ENCODE assay signal across 19 cellular contexts in the genomic region with DNA sequence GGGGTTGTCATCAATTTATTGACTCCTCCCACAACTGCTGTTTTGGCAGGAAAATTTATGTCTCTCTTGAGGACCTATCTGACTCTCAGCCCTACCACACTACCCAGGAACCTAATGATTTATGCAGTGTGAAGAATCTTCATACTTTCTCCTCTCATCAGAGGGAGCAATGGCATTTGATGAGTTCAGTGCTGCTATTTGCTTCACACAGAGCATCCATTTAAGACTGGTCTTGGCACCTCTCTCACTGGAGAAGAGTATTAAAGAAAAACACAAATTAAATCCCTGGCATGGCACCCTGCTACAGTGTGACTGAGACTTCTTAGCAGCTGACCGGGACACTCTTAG.
A peak's percentile ranks its signal among the peaks of the same experiment; 100 is the strongest.
DNase-seq lines count a peak whose midpoint lies in the region; ATAC-seq, FAIRE-seq and TF ChIP-seq lines count a peak whose summit lies in the region.
"Had no signal": no experiment of that assay in that cellular context is flagged by ENCODE, and none has a peak within 500 bp of the region (broad histone marks: within the 10 kb centered on the region; RNA-seq: fewer than 3 reads in every experiment).

No MANE protein-coding gene starts in this region.

- in situ Hi-C loops in K562 (cut with MboI) = no loop called here

- BruUV-seq in K562 (replicated peaks; lab: Mats Ljungman, UMichigan) = no TSS peak

- H3K79me2 ChIP-seq in K562 (ENCODE audit: control insufficient read depth, insufficient read depth, low read length) = no peaks in the 10 kb centered on the region

- intact Hi-C loops in K562 (cut with micrococcal nuclease) = no loop called here

- no peak overlapping the region for H3K4me3 ChIP-seq in K562
- H3K4me3 ChIP-seq: Peyer's patch had no signal

- CTCF ChIA-PET in K562 (lab: Yijun Ruan, JAX; ENCODE audit: low intra/inter-chr PET ratio) = no interaction called here

- no peak overlapping the region for H3K9ac ChIP-seq in K562 (ENCODE audit: insufficient read depth in 1 of 2, low read depth in 2 of 2, low read length in 2 of 2)

- no peak for ATAC-seq in K562
- ATAC-seq: HCT116 had no signal

- no peak overlapping the region for H3K27ac ChIP-seq in K562 (ENCODE audit: extremely low read depth, low read depth, low read length)
- H3K27ac ChIP-seq: Peyer's patch had no signal

- peaks cover 10 to 40% of the 10 kb centered on the region in 2 experiments for H3K27me3 ChIP-seq in K562 (ENCODE audit: control insufficient read depth in 2 of 2, insufficient read depth in 2 of 2, low read length in 2 of 2)
- H3K27me3 ChIP-seq: Peyer's patch had no signal

- TF ChIP-seq RAD21 in K562 (CRISPR knock-in tag; conservative IDR thresholded peaks at IDR 0.05 in 1 of 2, IDR thresholded peaks at IDR 0.05 in 1 of 2) = no peak

- 0% methylated on average over 1 of the region's 1 CpG for WGBS in K562 (ENCODE audit: insufficient coverage, low coverage, missing lambda C conversion rate)

- H3K9me3 ChIP-seq in K562 (replicated peaks; ENCODE audit: control insufficient read depth, insufficient read depth, low read depth, low read length) = no peaks in the 10 kb centered on the region
- H3K9me3 ChIP-seq: Peyer's patch had no signal

- TF ChIP-seq CTCF in K562 (IDR thresholded peaks at IDR 0.05 in 2 of 3, conservative IDR thresholded peaks at IDR 0.05 in 1 of 3; ENCODE audit: insufficient read depth in 2 of 3, low read depth in 1 of 3, low read length in 3 of 3) = no peak
- TF ChIP-seq CTCF in nephron progenitor cell (IDR thresholded peaks at IDR 0.05) = no peak

- no peak overlapping the region for H3K4me2 ChIP-seq in K562 (ENCODE audit: insufficient read depth, low read length)

- H3K36me3 ChIP-seq in K562 (ENCODE audit: control insufficient read depth, insufficient read depth, low read length) = no peaks in the 10 kb centered on the region
- H3K36me3 ChIP-seq: Peyer's patch had no signal

- no peak for TF ChIP-seq EP300 in K562 (IDR thresholded peaks at IDR 0.05; ENCODE audit: low read length)

- no peaks in the 10 kb centered on the region for H3K36me3 Mint-ChIP-seq in nephron progenitor cell (ENCODE audit: low read depth)

- POLR2A ChIA-PET in K562 (lab: Yijun Ruan, JAX) = no interaction called here

- no peak overlapping the region for H2AFZ ChIP-seq in K562 (ENCODE audit: low read depth, low read length)

- peak overlapping the region; percentile 77 for H3K27ac Mint-ChIP-seq in nephron progenitor cell

- DNase-seq in GM12892 (ENCODE audit: insufficient read length) (no peak), K562 (ENCODE audit: extremely low read depth in 1 of 4, low spot score in 3 of 4) (no peak), nephron progenitor cell (no peak), dermis blood vessel endothelial cell (no peak), NCI-H226 (no peak), NCI-H146 treated with DMSO at 0.1 percent for 48 hours (lab: John Stamatoyannopoulos, UW; ENCODE audit: unreplicated experiment) (no peak)
- DNase-seq in activated T-cell treated with anti-CD3 and anti-CD28 coated beads, Interleukin-2, amount 50 U/mL, for 1 hour = no peak
- DNase-seq: ACHN, DMS 273 treated with DMSO at 0.1 percent for 48 hours, DND-41, GOT3, NCI-H1105 treated with DMSO at 0.1 percent for 48 hours, NCI-H1694 treated with DMSO at 0.1 percent for 48 hours, NCI-H2107, NCI-H446 treated with DMSO at 0.1 percent for 48 hours, NCI-H69, Peyer's patch had no signal

- TF ChIP-seq POLR2A in GM12892 (IDR thresholded peaks at IDR 0.05; ENCODE audit: low read depth, low read length) (no peak), K562 (conservative IDR thresholded peaks at IDR 0.05) (no peak)

- no peaks in the 10 kb centered on the region for H3K4me1 ChIP-seq in K562 (replicated peaks in 1 of 2; ENCODE audit: control insufficient read depth in 2 of 2, insufficient read depth in 2 of 2, low read length in 2 of 2)
- H3K4me1 ChIP-seq: Peyer's patch had no signal

- no peaks in the 10 kb centered on the region for H3K9me1 ChIP-seq in K562 (ENCODE audit: control insufficient read depth, insufficient read depth, low read length)

- peak; percentile 21 for FAIRE-seq in GM12892 (lab: Jason Lieb, UNC)
- no peak for FAIRE-seq in K562 (lab: Jason Lieb, UNC)
- FAIRE-seq: G401.6 had no signal

- no peaks in the 10 kb centered on the region for H4K20me1 ChIP-seq in K562 (replicated peaks; ENCODE audit: control insufficient read depth, insufficient read depth, low read length)

- no peak overlapping the region for H3K4me3 Mint-ChIP-seq in nephron progenitor cell

- H3K9me3 Mint-ChIP-seq in nephron progenitor cell = no peaks in the 10 kb centered on the region

- peaks cover 15% of the 10 kb centered on the region for H3K27me3 Mint-ChIP-seq in nephron progenitor cell (ENCODE audit: low read depth, poor library complexity)

- peaks cover 58% of the 10 kb centered on the region for H3K4me1 Mint-ChIP-seq in nephron progenitor cell

TF ChIP-seq in K562, 482 proteins besides CTCF, POLR2A, EP300 and RAD21:
- no peak for TF ChIP-seq RNF2 (IDR thresholded peaks at IDR 0.05)
- TF ChIP-seq, protein P1, sequence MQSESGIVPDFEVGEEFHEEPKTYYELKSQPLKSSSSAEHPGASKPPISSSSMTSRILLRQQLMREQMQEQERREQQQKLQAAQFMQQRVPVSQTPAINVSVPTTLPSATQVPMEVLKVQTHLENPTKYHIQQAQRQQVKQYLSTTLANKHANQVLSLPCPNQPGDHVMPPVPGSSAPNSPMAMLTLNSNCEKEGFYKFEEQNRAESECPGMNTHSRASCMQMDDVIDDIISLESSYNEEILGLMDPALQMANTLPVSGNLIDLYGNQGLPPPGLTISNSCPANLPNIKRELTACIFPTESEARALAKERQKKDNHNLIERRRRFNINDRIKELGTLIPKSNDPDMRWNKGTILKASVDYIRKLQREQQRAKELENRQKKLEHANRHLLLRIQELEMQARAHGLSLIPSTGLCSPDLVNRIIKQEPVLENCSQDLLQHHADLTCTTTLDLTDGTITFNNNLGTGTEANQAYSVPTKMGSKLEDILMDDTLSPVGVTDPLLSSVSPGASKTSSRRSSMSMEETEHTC (IDR thresholded peaks at IDR 0.05) = no peak
- TF ChIP-seq CXXC5 (CRISPR knock-in tag; IDR thresholded peaks at IDR 0.05) = no peak
- TF ChIP-seq ARID2 (IDR thresholded peaks at IDR 0.05) = no peak
- TF ChIP-seq SMARCC2 (IDR thresholded peaks at IDR 0.05; ENCODE audit: low read depth) = no peak
- TF ChIP-seq SMC3 (conservative IDR thresholded peaks at IDR 0.05; ENCODE audit: insufficient read depth, low read depth, low read length) = no peak
- TF ChIP-seq, protein P2, sequence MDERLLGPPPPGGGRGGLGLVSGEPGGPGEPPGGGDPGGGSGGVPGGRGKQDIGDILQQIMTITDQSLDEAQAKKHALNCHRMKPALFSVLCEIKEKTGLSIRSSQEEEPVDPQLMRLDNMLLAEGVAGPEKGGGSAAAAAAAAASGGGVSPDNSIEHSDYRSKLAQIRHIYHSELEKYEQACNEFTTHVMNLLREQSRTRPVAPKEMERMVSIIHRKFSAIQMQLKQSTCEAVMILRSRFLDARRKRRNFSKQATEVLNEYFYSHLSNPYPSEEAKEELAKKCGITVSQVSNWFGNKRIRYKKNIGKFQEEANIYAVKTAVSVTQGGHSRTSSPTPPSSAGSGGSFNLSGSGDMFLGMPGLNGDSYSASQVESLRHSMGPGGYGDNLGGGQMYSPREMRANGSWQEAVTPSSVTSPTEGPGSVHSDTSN (CRISPR knock-in tag; IDR thresholded peaks at IDR 0.05; ENCODE audit: low read depth) = no peak
- TF ChIP-seq, protein P2 (tag; conservative IDR thresholded peaks at IDR 0.05; ENCODE audit: low read depth) = 0 out of 2 replicates have a peak, but pooled peaks have one; percentile 12
- no peak for TF ChIP-seq CBX8 (IDR thresholded peaks at IDR 0.05; ENCODE audit: borderline replicate concordance, extremely low read depth, low read depth, low read length, poor library complexity, severe bottlenecking)
- no peak for TF ChIP-seq TCF3 (CRISPR knock-in tag; IDR thresholded peaks at IDR 0.05)
- no peak for TF ChIP-seq TEAD1 (CRISPR knock-in tag; IDR thresholded peaks at IDR 0.05)
- peak; percentile 37 for TF ChIP-seq MEIS2 (IDR thresholded peaks at IDR 0.05; ENCODE audit: partially characterized antibody)
- TF ChIP-seq LARP7 (IDR thresholded peaks at IDR 0.05) = no peak
